ENCODE assay signal across 28 cellular contexts in the genomic region with DNA sequence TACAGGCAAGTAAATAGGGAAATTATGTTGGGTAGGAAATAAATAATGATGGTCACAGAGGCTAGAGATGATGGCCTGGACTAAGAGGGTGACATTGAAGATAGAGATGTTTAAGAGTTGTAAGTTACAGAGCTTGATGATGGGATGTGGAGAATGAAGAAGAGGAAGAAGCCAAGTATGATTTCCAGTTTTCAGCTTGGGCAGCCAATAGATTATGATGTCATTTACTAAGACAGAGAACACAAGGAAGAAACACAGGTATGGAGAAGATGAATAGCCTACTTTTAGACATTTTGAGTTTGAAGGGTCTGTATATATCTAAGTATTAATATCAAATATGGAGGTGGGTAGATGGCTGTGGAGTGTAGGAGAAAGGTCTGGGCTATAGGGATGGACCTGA. TPM values are rescaled to one million over a fixed set of nuclear protein-coding genes. Genes with fewer than 3 reads are reported as not detected.
DNase-seq lines count a peak whose midpoint lies in the region; ATAC-seq, FAIRE-seq and TF ChIP-seq lines count a peak whose summit lies in the region.
"Had no signal": no experiment of that assay in that cellular context is flagged by ENCODE, and none has a peak within 500 bp of the region (broad histone marks: within the 10 kb centered on the region; RNA-seq: fewer than 3 reads in every experiment).

No MANE protein-coding gene starts in this region.

- TF ChIP-seq POLR2A in GM12878 (IDR thresholded peaks at IDR 0.05; ENCODE audit: low read depth, low read length), result no peak
- TF ChIP-seq POLR2A in GM18505 (IDR thresholded peaks at IDR 0.05; ENCODE audit: borderline replicate concordance, extremely low read depth, insufficient read depth, insufficient read length), result no peak

- BruUV-seq in GM12878 (replicated peaks; lab: Mats Ljungman, UMichigan), result no TSS peak

- no peak overlapping the region for H3K27ac ChIP-seq in HEK293 (ENCODE audit: extremely low read depth, low read depth, low read length)
- no peak overlapping the region for H3K27ac ChIP-seq in GM12878 (ENCODE audit: control insufficient read depth, insufficient read depth)
- H3K27ac ChIP-seq: BLaER1 had no signal

- H3K27ac Mint-ChIP-seq in neural crest cell (ENCODE audit: unreplicated experiment), result peak overlapping the region; percentile 14
- no peak overlapping the region for H3K27ac Mint-ChIP-seq in activated naive CD4-positive, alpha-beta T cell treated with anti-CD3 and anti-CD28 coated beads, Interleukin-2, amount 10 ng/mL, durations not matched to agents 7 days and 5 days
- H3K27ac Mint-ChIP-seq: CD14-positive monocyte; CD4-positive, alpha-beta memory T cell; CD4-positive, CD25-positive, alpha-beta regulatory T cell; CD8-positive, alpha-beta memory T cell had no signal

- no peaks in the 10 kb centered on the region for H4K20me1 ChIP-seq in GM12878 (ENCODE audit: control insufficient read depth, insufficient read depth)
- H4K20me1 ChIP-seq: BLaER1 had no signal

- H3K27me3 ChIP-seq in GM12878 (replicated peaks in 1 of 2; ENCODE audit: control insufficient read depth in 2 of 2, insufficient read depth in 2 of 2, low read length in 1 of 2), result no peaks in the 10 kb centered on the region
- H3K27me3 ChIP-seq: BE2C, BLaER1 had no signal

- TF ChIP-seq CTCF in HEK293 (tag by site-specific recombination; IDR thresholded peaks at IDR 0.05), result no peak
- TF ChIP-seq CTCF in GM12878 (IDR thresholded peaks at IDR 0.05 in 2 of 3, conservative IDR thresholded peaks at IDR 0.05 in 1 of 3; ENCODE audit: control insufficient read depth in 2 of 3, extremely low read depth in 1 of 3, insufficient read depth in 1 of 3, low read depth in 3 of 3, low read length in 3 of 3), result no peak
- no peak for TF ChIP-seq CTCF in neural crest cell (conservative IDR thresholded peaks at IDR 0.05)

- no peak overlapping the region for H2AFZ ChIP-seq in GM12878 (ENCODE audit: control insufficient read depth, low read depth, low read length)

- H3K9ac ChIP-seq in GM12878 (ENCODE audit: control insufficient read depth, insufficient read depth, low read length), result no peak overlapping the region
- H3K9ac ChIP-seq: BLaER1 had no signal

- H3K4me1 Mint-ChIP-seq in neural crest cell, result peaks cover 14% of the 10 kb centered on the region
- no peaks in the 10 kb centered on the region for H3K4me1 Mint-ChIP-seq in activated naive CD4-positive, alpha-beta T cell treated with anti-CD3 and anti-CD28 coated beads, Interleukin-2, amount 10 ng/mL, durations not matched to agents 7 days and 5 days
- H3K4me1 Mint-ChIP-seq: CD4-positive, alpha-beta memory T cell; CD4-positive, CD25-positive, alpha-beta regulatory T cell; CD8-positive, alpha-beta memory T cell had no signal

- DNase-seq in GM12878 (ENCODE audit: low read depth, low spot score), result no peak
- DNase-seq in neural crest cell (ENCODE audit: low read depth, low spot score), result no peak
- DNase-seq in activated naive CD4-positive, alpha-beta T cell treated with anti-CD3 and anti-CD28 coated beads, Interleukin-2, amount 10 ng/mL, durations not matched to agents 7 days and 5 days, result no peak
- DNase-seq: 8988T; ACHN; BE2C; C1 segment of cervical spinal cord; CD4-positive, alpha-beta memory T cell; CD4-positive, CD25-positive, alpha-beta regulatory T cell; CD8-positive, alpha-beta memory T cell; COR-L47; DMS 273 treated with DMSO at 0.1 percent for 48 hours; DMS153; DMS53; DMS79; DND-41; EL; GDM1 had no signal

- peaks cover 3% of the 10 kb centered on the region for H3K27me3 Mint-ChIP-seq in neural crest cell (ENCODE audit: low read depth)
- H3K27me3 Mint-ChIP-seq in activated naive CD4-positive, alpha-beta T cell treated with anti-CD3 and anti-CD28 coated beads, Interleukin-2, amount 10 ng/mL, durations not matched to agents 7 days and 5 days, result peaks cover 21% of the 10 kb centered on the region

- no peaks in the 10 kb centered on the region for H3K4me1 ChIP-seq in HEK293 (ENCODE audit: control insufficient read depth, insufficient read depth, low read length)
- H3K4me1 ChIP-seq in GM12878 (ENCODE audit: control insufficient read depth, insufficient read depth, low read length), result no peaks in the 10 kb centered on the region
- H3K4me1 ChIP-seq: BE2C had no signal

- H3K36me3 Mint-ChIP-seq in neural crest cell (ENCODE audit: low read depth), result peaks cover 3% of the 10 kb centered on the region
- no peaks in the 10 kb centered on the region for H3K36me3 Mint-ChIP-seq in activated naive CD4-positive, alpha-beta T cell treated with anti-CD3 and anti-CD28 coated beads, Interleukin-2, amount 10 ng/mL, durations not matched to agents 7 days and 5 days
- H3K36me3 Mint-ChIP-seq: CD14-positive monocyte; CD4-positive, CD25-positive, alpha-beta regulatory T cell had no signal

- ATAC-seq in GM12878, result no peak
- ATAC-seq in GM18505 (IDR thresholded peaks at IDR 0.05; ENCODE audit: unreplicated experiment), result no peak

- POLR2A ChIA-PET in HEK293 (lab: Yijun Ruan, JAX) (no interaction called here), GM12878 (lab: Charles Lee) (no interaction called here)

- no peak for FAIRE-seq in GM12878 (lab: Jason Lieb, UNC)
- FAIRE-seq: A204.1, GM12891, GM18507 had no signal

- TF ChIP-seq EP300 in GM12878 (IDR thresholded peaks at IDR 0.05; ENCODE audit: borderline replicate concordance in 1 of 2, control insufficient read depth in 1 of 2, low read depth in 2 of 2, low read length in 2 of 2), result no peak

- H3K4me3 Mint-ChIP-seq in neural crest cell, result no peak overlapping the region
- H3K4me3 Mint-ChIP-seq in activated naive CD4-positive, alpha-beta T cell treated with anti-CD3 and anti-CD28 coated beads, Interleukin-2, amount 10 ng/mL, durations not matched to agents 7 days and 5 days, result no peak overlapping the region
- H3K4me3 Mint-ChIP-seq: CD14-positive monocyte; CD4-positive, alpha-beta memory T cell; CD4-positive, CD25-positive, alpha-beta regulatory T cell; CD8-positive, alpha-beta memory T cell had no signal

- no peak overlapping the region for H3K4me3 ChIP-seq in HEK293 (ENCODE audit: low read depth, low read length)
- no peak overlapping the region for H3K4me3 ChIP-seq in GM12878
- H3K4me3 ChIP-seq: BLaER1 had no signal

- H3K36me3 ChIP-seq in HEK293 (ENCODE audit: control insufficient read depth in 2 of 2, insufficient read depth in 1 of 2, low read length in 2 of 2) (no peaks in the 10 kb centered on the region), GM12878 (ENCODE audit: control insufficient read depth in 2 of 2, insufficient read depth in 2 of 2, low read length in 1 of 2) (no peaks in the 10 kb centered on the region)
- H3K36me3 ChIP-seq: BE2C, BLaER1 had no signal

- CTCF ChIA-PET in HEK293 (lab: Yijun Ruan, JAX), result no interaction called here
- CTCF ChIA-PET in GM12878 (lab: Yijun Ruan, JAX), result interaction anchor here (0.6 to 2.2 kb wide), 4 partner anchors 10 to 80 kb away, joined by 3 to 5 read pairs (median 4); no protein-coding TSS in a partner anchor
- CTCF ChIA-PET in activated naive CD4-positive, alpha-beta T cell treated with anti-CD3 and anti-CD28 coated beads, Interleukin-2, amount 10 ng/mL, durations not matched to agents 7 days and 5 days (lab: Charles Lee), result interaction anchor here (1.2 kb wide), 1 partner anchor 152 kb away, joined by 3 read pairs; no protein-coding TSS in a partner anchor

- no peak overlapping the region for H3K4me2 ChIP-seq in GM12878 (ENCODE audit: control insufficient read depth, insufficient read depth)
- H3K4me2 ChIP-seq: BLaER1 had no signal

- SMC1A ChIA-PET in GM12878 (lab: Charles Lee; ENCODE audit: uncharacterized antibody, unreplicated experiment), result interaction anchor here (0.9 to 1.3 kb wide), 7 partner anchors 9 to 80 kb away, joined by 3 to 4 read pairs (median 3); no protein-coding TSS in a partner anchor

- H3K9me3 ChIP-seq in HEK293 (ENCODE audit: control insufficient read depth, insufficient read depth, low read depth, low read length) (no peaks in the 10 kb centered on the region), GM12878 (replicated peaks; ENCODE audit: control insufficient read depth, insufficient read depth, low read length) (no peaks in the 10 kb centered on the region)
- H3K9me3 ChIP-seq: BE2C had no signal

- no peaks in the 10 kb centered on the region for H3K79me2 ChIP-seq in GM12878 (ENCODE audit: control insufficient read depth, insufficient read depth, low read length)

- RAD21 ChIA-PET in GM12878 (lab: Charles Lee; ENCODE audit: unreplicated experiment), result no interaction called here

- no peak for TF ChIP-seq RAD21 in GM12878 (IDR thresholded peaks at IDR 0.05; ENCODE audit: insufficient read depth, low read depth, low read length)

- peaks cover 6% of the 10 kb centered on the region for H3K9me3 Mint-ChIP-seq in neural crest cell
- no peaks in the 10 kb centered on the region for H3K9me3 Mint-ChIP-seq in activated naive CD4-positive, alpha-beta T cell treated with anti-CD3 and anti-CD28 coated beads, Interleukin-2, amount 10 ng/mL, durations not matched to agents 7 days and 5 days

- in situ Hi-C loops in GM12878 (cut with MboI), result no loop called here

- intact Hi-C loops in GM12878 (cut with micrococcal nuclease; ENCODE audit: unreplicated experiment), result no loop called here

TF ChIP-seq in HEK293, 187 proteins besides CTCF, POLR2A, EP300 and RAD21 (continues in another document):
- TF ChIP-seq ZNF311 (tag by site-specific recombination; IDR thresholded peaks at IDR 0.05; ENCODE audit: borderline replicate concordance), result no peak

TF ChIP-seq in GM12878, 131 proteins besides CTCF, POLR2A, EP300 and RAD21:
- no peak for TF ChIP-seq ZNF207 (IDR thresholded peaks at IDR 0.05; ENCODE audit: borderline replicate concordance)
- TF ChIP-seq ATF7 (IDR thresholded peaks at IDR 0.05; ENCODE audit: low read depth), result peak; percentile 35; the same call in 1 of the 2 replicates
TF ChIP-seq in GM12878: peak in this region for 1.

RNA-seq across cellular contexts. Expression of gene PRELP, which starts 56.0 kb away (rescaled TPM):
- not detected in 2 replicates for total RNA-seq in GM12878 (2013; cell fraction: nucleolus; rRNA removed)
- not detected in 2 replicates for total RNA-seq in GM12878 (2014; rRNA removed)
- not detected in 2 replicates for total RNA-seq in GM12878 (2014; rRNA removed; fragmentation: Illumina TruSeq; extraction: Trizol)
- 0.05 TPM in 2 replicates for total RNA-seq in GM12878 (2021)
- not detected for polyA plus RNA-seq in GM12878 (2011; ENCODE audit: low read depth)
- polyA plus RNA-seq in GM12878 (2011; rRNA removed), result not detected in 2 replicates
- polyA plus RNA-seq in GM12878 (2011; cell fraction: cytosol; rRNA removed), result not detected in 2 replicates
- polyA plus RNA-seq in GM12878 (2011; cell fraction: nucleus; rRNA removed), result not detected in 2 replicates
- polyA plus RNA-seq in GM12878 (2012), result not detected in 2 replicates
- polyA plus RNA-seq in GM12878 (2014; fragmentation: Illumina TruSeq; extraction: Trizol), result not detected in 2 replicates
- not detected for polyA plus RNA-seq in GM12878 (2014; fragmentation: Nextera tagmentation; extraction: Ambion mirVana)
- not detected in 2 replicates for polyA plus RNA-seq in GM12878 (2014; rRNA removed)
- under 1 TPM in 1 of 2 experiments, not detected in 1; 0.03 TPM for polyA plus RNA-seq in GM12878 (2016; fragmentation: Nextera tagmentation; extraction: Ambion mirVana)
- polyA minus RNA-seq in GM12878 (2011; rRNA and poly(A)+ RNA removed), result not detected in 2 replicates
- not detected in 2 replicates for polyA minus RNA-seq in GM12878 (2011; cell fraction: cytosol; rRNA and poly(A)+ RNA removed)
- polyA minus RNA-seq in GM12878 (2011; cell fraction: nucleus; rRNA and poly(A)+ RNA removed), result not detected in 2 replicates
- total RNA-seq in neural crest cell, result 2.9 and 3.4 TPM in 2 replicates
- total RNA-seq: A673; CD4-positive, alpha-beta memory T cell; CD4-positive, CD25-positive, alpha-beta regulatory T cell; CD8-positive, alpha-beta memory T cell; Daoy; G401 had no signal
- polyA plus RNA-seq: CD14-positive monocyte; CD4-positive, alpha-beta memory T cell; CD4-positive, CD25-positive, alpha-beta regulatory T cell; CD8-positive, alpha-beta memory T cell had no signal

Comparison
In these comparisons a context has a peak if more than half of its experiments do, and no peak if none do; other contexts are left out.
1. Of the 9 proteins assayed by ChIP-seq in both HEK293 and GM12878: peak only in HEK293: ATF2; only in GM12878: none; in both: none; in neither: 8.